Comparison of ENCODE assay signal across 27 cellular contexts in the genomic region with DNA sequence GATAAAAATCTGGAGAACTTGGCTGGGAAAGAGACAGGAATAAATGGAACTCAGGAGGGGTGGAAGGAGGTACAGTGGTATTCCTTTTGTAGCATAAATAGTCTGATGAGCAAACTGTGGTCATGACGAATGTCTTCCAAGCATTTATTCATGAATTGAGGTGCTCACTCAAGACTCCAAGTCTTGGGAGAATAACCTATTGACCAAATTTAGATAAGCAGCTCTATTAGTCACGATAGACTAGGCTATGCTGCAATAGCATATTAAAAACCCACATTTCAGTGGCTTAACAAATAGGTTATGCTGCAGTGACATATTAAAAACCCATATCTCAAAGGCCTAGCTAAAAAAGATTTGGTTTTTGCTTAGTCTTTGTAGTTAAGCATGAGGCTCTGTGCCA.
"Had no signal": no experiment of that assay in that cellular context is flagged by ENCODE, and none has a peak within 500 bp of the region (broad histone marks: within the 10 kb centered on the region; RNA-seq: fewer than 3 reads in every experiment).

No MANE protein-coding gene starts in this region.

- DNase-seq: colonic mucosa; cortex of kidney; dermis blood vessel endothelial cell; dorsolateral prefrontal cortex; effector CD8-positive, alpha-beta T cell; effector memory CD4-positive, alpha-beta T cell; effector memory CD8-positive, alpha-beta T cell; endodermal cell; erythroblast; esophagus squamous epithelium; foreskin fibroblast; foreskin keratinocyte; foreskin melanocyte; gastrocnemius medialis; glutamatergic neuron; head of caudate nucleus; heart left ventricle; heart right ventricle had no signal

- H3K27ac Mint-ChIP-seq: dendritic cell treated with granulocyte-macrophage colony-stimulating factor and Interleukin-4, amounts not matched to agents 40 ng/mL and 50 ng/mL, for 4 days; effector memory CD8-positive, alpha-beta T cell; endodermal cell had no signal

- H3K9me3 ChIP-seq: colonic mucosa had no signal

- H3K27ac ChIP-seq: colonic mucosa, coronary artery, dorsolateral prefrontal cortex, epithelial cell of prostate, esophagus muscularis mucosa, esophagus squamous epithelium, foreskin keratinocyte, gastrocnemius medialis, gastroesophageal sphincter, heart left ventricle, heart right ventricle had no signal

- FAIRE-seq: colon, endometrium, endothelial cell of umbilical vein, frontal cortex had no signal

- H3K4me3 Mint-ChIP-seq: dendritic cell treated with granulocyte-macrophage colony-stimulating factor and Interleukin-4, amounts not matched to agents 40 ng/mL and 50 ng/mL, for 4 days; effector memory CD8-positive, alpha-beta T cell; endodermal cell had no signal

- H3K4me1 ChIP-seq: colonic mucosa, esophagus squamous epithelium, foreskin keratinocyte, gastrocnemius medialis, heart left ventricle, heart right ventricle had no signal

- H3K4me3 ChIP-seq: colonic mucosa, coronary artery, dorsolateral prefrontal cortex, esophagus muscularis mucosa, esophagus squamous epithelium, gastrocnemius medialis, gastroesophageal sphincter, heart left ventricle, heart right ventricle had no signal

- H3K27me3 Mint-ChIP-seq: dendritic cell treated with granulocyte-macrophage colony-stimulating factor and Interleukin-4, amounts not matched to agents 40 ng/mL and 50 ng/mL, for 4 days had no signal

- H3K27me3 ChIP-seq: colonic mucosa, esophagus muscularis mucosa, esophagus squamous epithelium, foreskin keratinocyte, gastrocnemius medialis, gastroesophageal sphincter, heart left ventricle, heart right ventricle had no signal

- H3K36me3 ChIP-seq: colonic mucosa, esophagus muscularis mucosa, esophagus squamous epithelium, gastrocnemius medialis, gastroesophageal sphincter, heart left ventricle, heart right ventricle had no signal
